1 cellular context compared by ENCODE assay signal in genomic region chr19:15249560-15249874, GRCh38.
TF ChIP-seq lines count a peak whose summit lies in the region.

No MANE protein-coding gene starts in this region.

TF ChIP-seq in HCT116, 20 proteins besides CTCF, POLR2A, EP300 and RAD21 (continued from another document):
- TF ChIP-seq REST (IDR thresholded peaks at IDR 0.05; ENCODE audit: low read depth) (no peak), TCF7L2 (IDR thresholded peaks at IDR 0.05; ENCODE audit: borderline replicate concordance, extremely low read depth, insufficient read depth, insufficient read length) (no peak), MAX (IDR thresholded peaks at IDR 0.05) (no peak), CEBPB (IDR thresholded peaks at IDR 0.05; ENCODE audit: low read depth) (no peak), ZFX (IDR thresholded peaks at IDR 0.05) (no peak), ZBTB33 (IDR thresholded peaks at IDR 0.05; ENCODE audit: extremely low read depth, insufficient replicate concordance, low read length) (no peak), SP1 (IDR thresholded peaks at IDR 0.05; ENCODE audit: low read depth) (no peak), YY1 (IDR thresholded peaks at IDR 0.05; ENCODE audit: extremely low read depth, insufficient replicate concordance, low read depth, low read length) (no peak), JUND (IDR thresholded peaks at IDR 0.05) (no peak), EZH2phosphoT487 (IDR thresholded peaks at IDR 0.05; ENCODE audit: borderline replicate concordance) (no peak), POLR2AphosphoS5 (IDR thresholded peaks at IDR 0.05; ENCODE audit: low read depth, low read length) (no peak)
TF ChIP-seq in HCT116: peak in this region for 0.
